ENCODE assay signal across 19 cellular contexts in genomic region chrX:48480583-48480982, GRCh38. TPM values are rescaled to one million over a fixed set of nuclear protein-coding genes. Genes with fewer than 3 reads are reported as not detected.
DNase-seq lines count a peak whose midpoint lies in the region; ATAC-seq, FAIRE-seq and TF ChIP-seq lines count a peak whose summit lies in the region.
"Had no signal": no experiment of that assay in that cellular context is flagged by ENCODE, and none has a peak within 500 bp of the region (broad histone marks: within the 10 kb centered on the region; RNA-seq: fewer than 3 reads in every experiment).

No MANE protein-coding gene starts in this region.

- no peak for TF ChIP-seq POLR2A in uterus (IDR thresholded peaks at IDR 0.05)

- peak overlapping the region; percentile 18 for H3K9ac ChIP-seq in astrocyte (ENCODE audit: low read length)

- peaks cover 48% of the 10 kb centered on the region for H3K79me2 ChIP-seq in astrocyte (ENCODE audit: insufficient read depth, low read length)

- no peak overlapping the region for H3K4me3 ChIP-seq in RWPE2 (ENCODE audit: severe bottlenecking)
- H3K4me3 ChIP-seq in astrocyte (ENCODE audit: insufficient read depth, low read depth, low read length), result no peak overlapping the region
- H3K4me3 ChIP-seq in uterus, result no peak overlapping the region
- H3K4me3 ChIP-seq: GM23338 had no signal

- FAIRE-seq in astrocyte (lab: Jason Lieb, UNC), result no peak

- H3K4me1 ChIP-seq in RWPE2 (ENCODE audit: insufficient read depth, poor library complexity, severe bottlenecking) (no peaks in the 10 kb centered on the region), astrocyte (ENCODE audit: insufficient read depth, low read length) (peaks cover 5% of the 10 kb centered on the region), uterus (no peaks in the 10 kb centered on the region)

- H3K4me3 Mint-ChIP-seq in activated T-cell treated with anti-CD3 and anti-CD28 coated beads, Interleukin-2, amount 50 U/mL, for 72 hours, result no peak overlapping the region
- no peak overlapping the region for H3K4me3 Mint-ChIP-seq in activated T-cell treated with anti-CD3 and anti-CD28 coated beads, Interleukin-2, amount 50 U/mL, for 4 hours
- H3K4me3 Mint-ChIP-seq in astrocyte (ENCODE audit: unreplicated experiment), result no peak overlapping the region
- no peak overlapping the region for H3K4me3 Mint-ChIP-seq in natural killer cell treated with Interleukin-12 subunit alpha and Interleukin-12 subunit beta and Interleukin-15 and Interleukin-18, amount 100 ng/mL, for 72 hours
- H3K4me3 Mint-ChIP-seq: GM23338 had no signal

- no peak for TF ChIP-seq CTCF in RWPE2 (IDR thresholded peaks at IDR 0.05; ENCODE audit: poor library complexity, severe bottlenecking)
- no peak for TF ChIP-seq CTCF in astrocyte (IDR thresholded peaks at IDR 0.05; ENCODE audit: insufficient read depth, low read depth, low read length)
- no peak for TF ChIP-seq CTCF in uterus (IDR thresholded peaks at IDR 0.05)

- no peak overlapping the region for H3K4me2 ChIP-seq in astrocyte (ENCODE audit: low read length)
- H3K4me2 ChIP-seq: GM23338 had no signal

- peaks cover 24% of the 10 kb centered on the region for H3K4me1 Mint-ChIP-seq in activated T-cell treated with anti-CD3 and anti-CD28 coated beads, Interleukin-2, amount 50 U/mL, for 72 hours (ENCODE audit: low read depth)
- H3K4me1 Mint-ChIP-seq in activated T-cell treated with anti-CD3 and anti-CD28 coated beads, Interleukin-2, amount 50 U/mL, for 4 hours (ENCODE audit: low read depth), result peaks cover 27% of the 10 kb centered on the region
- H3K4me1 Mint-ChIP-seq in astrocyte (ENCODE audit: low read depth, unreplicated experiment), result peaks cover 9% of the 10 kb centered on the region
- H3K4me1 Mint-ChIP-seq in natural killer cell treated with Interleukin-12 subunit alpha and Interleukin-12 subunit beta and Interleukin-15 and Interleukin-18, amount 100 ng/mL, for 72 hours (ENCODE audit: low read depth in 2 of 2), result peaks cover 18 to 31% of the 10 kb centered on the region in 2 donors

- peak overlapping the region; percentile 39 for H3K27ac Mint-ChIP-seq in activated T-cell treated with anti-CD3 and anti-CD28 coated beads, Interleukin-2, amount 50 U/mL, for 72 hours
- peak overlapping the region; percentile 64 for H3K27ac Mint-ChIP-seq in astrocyte (ENCODE audit: unreplicated experiment)
- H3K27ac Mint-ChIP-seq in natural killer cell treated with Interleukin-12 subunit alpha and Interleukin-12 subunit beta and Interleukin-15 and Interleukin-18, amount 100 ng/mL, for 72 hours, result peak overlapping the region; percentile 6 to 49
- H3K27ac Mint-ChIP-seq: GM23338 had no signal

- H3K27me3 ChIP-seq in RWPE2 (ENCODE audit: insufficient read depth, poor library complexity, severe bottlenecking), result no peaks in the 10 kb centered on the region
- H3K27me3 ChIP-seq in astrocyte (ENCODE audit: insufficient read depth, low read length), result no peaks in the 10 kb centered on the region
- H3K27me3 ChIP-seq in uterus, result no peaks in the 10 kb centered on the region

- no peak for ATAC-seq in activated T-cell treated with anti-CD3 and anti-CD28 coated beads, Interleukin-2, amount 50 U/mL, for 72 hours (replicated peaks in 1 of 2)
- ATAC-seq in activated T-cell treated with anti-CD3 and anti-CD28 coated beads, Interleukin-2, amount 50 U/mL, for 4 hours, result no peak
- ATAC-seq in RWPE2 (ENCODE audit: low read depth), result no peak
- ATAC-seq in natural killer cell treated with Interleukin-12 subunit alpha and Interleukin-12 subunit beta and Interleukin-15 and Interleukin-18, amount 100 ng/mL, for 72 hours, result no peak
- ATAC-seq: GM23338 had no signal

- H3K27ac ChIP-seq in RWPE2 (ENCODE audit: poor library complexity, severe bottlenecking), result peak overlapping the region; percentile 74
- no peak overlapping the region for H3K27ac ChIP-seq in astrocyte (ENCODE audit: low read depth, low read length)
- no peak overlapping the region for H3K27ac ChIP-seq in uterus

- peaks cover 25% of the 10 kb centered on the region for H4K20me1 ChIP-seq in astrocyte (ENCODE audit: insufficient read depth, low read length)

- H2AFZ ChIP-seq in astrocyte (ENCODE audit: low read depth, low read length), result no peak overlapping the region
- H2AFZ ChIP-seq: GM23338 had no signal

- H3K27me3 Mint-ChIP-seq in activated T-cell treated with anti-CD3 and anti-CD28 coated beads, Interleukin-2, amount 50 U/mL, for 72 hours (ENCODE audit: low read depth), result no peaks in the 10 kb centered on the region
- H3K27me3 Mint-ChIP-seq in activated T-cell treated with anti-CD3 and anti-CD28 coated beads, Interleukin-2, amount 50 U/mL, for 4 hours (ENCODE audit: low read depth), result no peaks in the 10 kb centered on the region
- no peaks in the 10 kb centered on the region for H3K27me3 Mint-ChIP-seq in astrocyte (ENCODE audit: low read depth, unreplicated experiment)
- peaks cover 0 to 3% of the 10 kb centered on the region in 2 donors for H3K27me3 Mint-ChIP-seq in natural killer cell treated with Interleukin-12 subunit alpha and Interleukin-12 subunit beta and Interleukin-15 and Interleukin-18, amount 100 ng/mL, for 72 hours

- intact Hi-C loops in uterus (cut with DNase I; ENCODE audit: low total_unique reads), result no loop called here

- H3K9me3 Mint-ChIP-seq in activated T-cell treated with anti-CD3 and anti-CD28 coated beads, Interleukin-2, amount 50 U/mL, for 72 hours, result no peaks in the 10 kb centered on the region
- no peaks in the 10 kb centered on the region for H3K9me3 Mint-ChIP-seq in activated T-cell treated with anti-CD3 and anti-CD28 coated beads, Interleukin-2, amount 50 U/mL, for 4 hours
- no peaks in the 10 kb centered on the region for H3K9me3 Mint-ChIP-seq in astrocyte (ENCODE audit: unreplicated experiment)
- H3K9me3 Mint-ChIP-seq in natural killer cell treated with Interleukin-12 subunit alpha and Interleukin-12 subunit beta and Interleukin-15 and Interleukin-18, amount 100 ng/mL, for 72 hours, result no peaks in the 10 kb centered on the region
- H3K9me3 Mint-ChIP-seq: GM23338 had no signal

- no peak for DNase-seq in activated T-cell treated with anti-CD3 and anti-CD28 coated beads, Interleukin-2, amount 50 U/mL, for 72 hours
- DNase-seq in activated T-cell treated with anti-CD3 and anti-CD28 coated beads, Interleukin-2, amount 50 U/mL, for 4 hours, result no peak
- DNase-seq in RWPE2 (ENCODE audit: low spot score) (no peak), astrocyte (ENCODE audit: low read depth) (no peak), COR-L47 (lab: John Stamatoyannopoulos, UW) (no peak), iPS-NIHi11 (ENCODE audit: low spot score) (no peak), uterus (no peak)
- no peak for DNase-seq in natural killer cell treated with Interleukin-12 subunit alpha and Interleukin-12 subunit beta and Interleukin-15 and Interleukin-18, amount 100 ng/mL, for 72 hours (ENCODE audit: low spot score)
- DNase-seq: C1 segment of cervical spinal cord, DMS153, EL, KBM-7, MV-4-11, NCI-H1417 treated with DMSO at 0.1 percent for 48 hours, NCI-H2029, NCI-H2171, NCI-H446, NCI-H69 had no signal

- peaks cover 60% of the 10 kb centered on the region for H3K36me3 ChIP-seq in RWPE2 (ENCODE audit: low read depth)
- peaks cover 24% of the 10 kb centered on the region for H3K36me3 ChIP-seq in astrocyte (ENCODE audit: insufficient read depth, low read length)
- H3K36me3 ChIP-seq in uterus, result no peaks in the 10 kb centered on the region

- no peaks in the 10 kb centered on the region for H3K9me3 ChIP-seq in RWPE2 (ENCODE audit: severe bottlenecking)
- H3K9me3 ChIP-seq in astrocyte (ENCODE audit: insufficient read depth, low read depth, low read length), result no peaks in the 10 kb centered on the region
- H3K9me3 ChIP-seq in uterus, result no peaks in the 10 kb centered on the region

- H3K36me3 Mint-ChIP-seq in activated T-cell treated with anti-CD3 and anti-CD28 coated beads, Interleukin-2, amount 50 U/mL, for 72 hours (ENCODE audit: insufficient read depth in 2 of 2), result peaks cover 1 to 14% of the 10 kb centered on the region in 2 donors
- H3K36me3 Mint-ChIP-seq in activated T-cell treated with anti-CD3 and anti-CD28 coated beads, Interleukin-2, amount 50 U/mL, for 4 hours (ENCODE audit: insufficient read depth), result peaks cover 10% of the 10 kb centered on the region
- peaks cover 12% of the 10 kb centered on the region for H3K36me3 Mint-ChIP-seq in astrocyte (ENCODE audit: low read depth, unreplicated experiment)
- peaks cover 10% of the 10 kb centered on the region for H3K36me3 Mint-ChIP-seq in natural killer cell treated with Interleukin-12 subunit alpha and Interleukin-12 subunit beta and Interleukin-15 and Interleukin-18, amount 100 ng/mL, for 72 hours

RNA-seq across cellular contexts. Expression of gene FTSJ1, which starts 4.6 kb away (rescaled TPM):
- total RNA-seq in activated T-cell treated with anti-CD3 and anti-CD28 coated beads, Interleukin-2, amount 50 U/mL, for 72 hours, result 10 to 100 TPM; 64.3 to 68.7 TPM
- 100 to 1,000 TPM; 130 to 147 (median 134) TPM for total RNA-seq in activated T-cell treated with anti-CD3 and anti-CD28 coated beads, Interleukin-2, amount 50 U/mL, for 4 hours
- total RNA-seq in astrocyte (64.4 and 73.5 TPM in 2 replicates), uterus (10 to 100 TPM in 3 of 4 donors, 1 to 10 TPM in 1; 7.4 to 74.7 (median 51.0) TPM)
- total RNA-seq in natural killer cell treated with Interleukin-12 subunit alpha and Interleukin-12 subunit beta and Interleukin-15 and Interleukin-18, amount 100 ng/mL, for 72 hours, result 100 to 1,000 TPM in 1 of 2 donors, 10 to 100 TPM in 1; 83.8 to 120 TPM

RNA-seq across cellular contexts. Expression of gene SLC38A5, which starts 10.5 kb away (rescaled TPM):
- total RNA-seq in activated T-cell treated with anti-CD3 and anti-CD28 coated beads, Interleukin-2, amount 50 U/mL, for 72 hours, result 10 to 100 TPM; 64.8 to 78.8 TPM
- 100 to 1,000 TPM; 247 to 282 (median 271) TPM for total RNA-seq in activated T-cell treated with anti-CD3 and anti-CD28 coated beads, Interleukin-2, amount 50 U/mL, for 4 hours
- 36.0 and 51.6 TPM in 2 replicates for total RNA-seq in astrocyte
- 100 to 1,000 TPM in 1 of 2 donors, 10 to 100 TPM in 1; 70.7 to 156 TPM for total RNA-seq in natural killer cell treated with Interleukin-12 subunit alpha and Interleukin-12 subunit beta and Interleukin-15 and Interleukin-18, amount 100 ng/mL, for 72 hours
- total RNA-seq in uterus, result 1 to 10 TPM; 1.8 to 8.1 (median 4.8) TPM

RNA-seq across cellular contexts. Expression of gene PORCN, which starts 28.2 kb away (rescaled TPM):
- 10 to 100 TPM; 19.4 to 20.3 TPM for total RNA-seq in activated T-cell treated with anti-CD3 and anti-CD28 coated beads, Interleukin-2, amount 50 U/mL, for 72 hours
- total RNA-seq in activated T-cell treated with anti-CD3 and anti-CD28 coated beads, Interleukin-2, amount 50 U/mL, for 4 hours, result 1 to 10 TPM; 7.5 to 10.0 (median 9.4) TPM
- total RNA-seq in astrocyte (30.3 and 30.5 TPM in 2 replicates), uterus (10 to 100 TPM in 1 of 4 donors, 1 to 10 TPM in 2, under 1 TPM in 1; 0.77 to 16.5 (median 4.8) TPM)
- total RNA-seq in natural killer cell treated with Interleukin-12 subunit alpha and Interleukin-12 subunit beta and Interleukin-15 and Interleukin-18, amount 100 ng/mL, for 72 hours, result 10 to 100 TPM; 25.9 to 31.0 TPM

RNA-seq across cellular contexts. Expression of gene EBP, which starts 41.0 kb away (rescaled TPM):
- 100 to 1,000 TPM; 112 to 113 TPM for total RNA-seq in activated T-cell treated with anti-CD3 and anti-CD28 coated beads, Interleukin-2, amount 50 U/mL, for 72 hours
- 100 to 1,000 TPM in 2 of 3 donors, 10 to 100 TPM in 1; 87.0 to 113 (median 106) TPM for total RNA-seq in activated T-cell treated with anti-CD3 and anti-CD28 coated beads, Interleukin-2, amount 50 U/mL, for 4 hours
- total RNA-seq in astrocyte (50.0 and 66.0 TPM in 2 replicates), uterus (10 to 100 TPM in 2 of 4 donors, 1 to 10 TPM in 1, not detected in 1; 2.4 to 23.0 (median 22.1) TPM)
- 100 to 1,000 TPM; 380 to 399 TPM for total RNA-seq in natural killer cell treated with Interleukin-12 subunit alpha and Interleukin-12 subunit beta and Interleukin-15 and Interleukin-18, amount 100 ng/mL, for 72 hours

RNA-seq across cellular contexts. Expression of gene TBC1D25, which starts 58.9 kb away (rescaled TPM):
- 10 to 100 TPM; 20.4 to 20.5 TPM for total RNA-seq in activated T-cell treated with anti-CD3 and anti-CD28 coated beads, Interleukin-2, amount 50 U/mL, for 72 hours
- total RNA-seq in activated T-cell treated with anti-CD3 and anti-CD28 coated beads, Interleukin-2, amount 50 U/mL, for 4 hours, result 10 to 100 TPM; 15.1 to 17.4 (median 16.5) TPM
- total RNA-seq in astrocyte, result 13.1 and 13.6 TPM in 2 replicates
- 10 to 100 TPM; 31.8 to 37.0 TPM for total RNA-seq in natural killer cell treated with Interleukin-12 subunit alpha and Interleukin-12 subunit beta and Interleukin-15 and Interleukin-18, amount 100 ng/mL, for 72 hours
- total RNA-seq in uterus, result 10 to 100 TPM in 1 of 4 donors, 1 to 10 TPM in 3; 4.1 to 14.3 (median 5.3) TPM
